9 cellular contexts compared by ENCODE assay signal in the genomic region with DNA sequence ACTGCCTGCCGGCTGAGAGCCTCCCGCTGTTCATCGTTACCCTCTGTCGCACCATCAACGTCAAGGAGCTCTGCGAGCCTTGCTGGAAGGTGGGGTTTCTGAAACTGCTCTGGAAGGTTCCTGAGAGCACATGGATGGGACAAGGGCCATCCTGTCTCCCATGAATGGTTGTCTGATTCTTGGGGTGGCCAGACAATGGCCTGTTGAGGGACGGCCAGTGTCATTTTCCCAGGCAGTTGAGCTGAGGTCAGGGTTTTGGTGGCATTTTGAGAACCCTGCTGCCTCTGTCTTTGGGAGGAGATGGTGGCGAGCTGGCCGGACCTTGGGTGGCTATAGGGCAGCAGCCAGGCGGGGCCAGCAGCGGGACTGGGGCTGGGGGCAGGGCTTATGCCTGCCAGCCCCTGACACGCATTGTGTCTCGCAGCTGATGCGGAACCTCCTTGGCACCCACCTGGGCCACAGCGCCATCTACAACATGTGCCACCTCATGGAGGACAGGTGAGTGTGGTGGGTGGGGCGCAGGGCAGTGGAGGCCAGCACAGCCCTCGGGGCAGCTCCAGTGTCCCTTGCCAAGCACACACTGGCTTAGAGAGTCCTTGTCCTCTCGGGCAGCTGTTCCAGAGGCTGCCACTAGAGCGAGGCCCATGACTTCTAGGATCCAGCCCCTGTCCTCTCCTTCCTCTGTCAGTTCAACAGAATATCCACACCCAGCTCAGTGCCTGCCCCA. TPM values are rescaled to one million over a fixed set of nuclear protein-coding genes. Genes with fewer than 3 reads are reported as not detected.
DNase-seq lines count a peak whose midpoint lies in the region; ATAC-seq and TF ChIP-seq lines count a peak whose summit lies in the region.
"Had no signal": no experiment of that assay in that cellular context is flagged by ENCODE, and none has a peak within 500 bp of the region (broad histone marks: within the 10 kb centered on the region; RNA-seq: fewer than 3 reads in every experiment).

No MANE protein-coding gene starts in this region.

- TF ChIP-seq CTCF in VCaP (conservative IDR thresholded peaks at IDR 0.05) = peak; percentile 64

- H3K27ac ChIP-seq in VCaP (peak overlapping the region; percentile 16; the same call in 1 of the 2 replicates), layer of hippocampus (ENCODE audit: low read depth, low read length) (peak overlapping the region; percentile 59)

- no peaks in the 10 kb centered on the region for H3K27me3 ChIP-seq in layer of hippocampus (ENCODE audit: control insufficient read depth, insufficient read depth, low read length)

- DNase-seq in 8988T = peak; percentile 47
- peak; percentile 36 for DNase-seq in ELF-1 (ENCODE audit: low read depth, low spot score)
- DNase-seq in dedifferentiated amniotic fluid mesenchymal stem cell (ENCODE audit: extremely low spot score) = no peak
- no peak for DNase-seq in H4 (ENCODE audit: low spot score)

- ATAC-seq in HG02970 (IDR thresholded peaks at IDR 0.05; ENCODE audit: low FRiP score, unreplicated experiment) (no peak), HG03457 (IDR thresholded peaks at IDR 0.05; ENCODE audit: unreplicated experiment) (no peak)
- ATAC-seq: activated CD4-positive, alpha-beta T cell treated with anti-CD3 and anti-CD28 coated beads for 36 hours had no signal

RNA-seq across cellular contexts. Expression of gene TSC2, which starts 9.1 kb away (rescaled TPM):
- total RNA-seq in H4 (2014; rRNA removed; shearing (Covaris generic)) = 11.0 and 15.6 TPM in 2 replicates

RNA-seq across cellular contexts. Expression of gene NTHL1, which starts 9.2 kb away (rescaled TPM):
- 28.2 and 42.3 TPM in 2 replicates for total RNA-seq in H4 (2014; rRNA removed; shearing (Covaris generic))

RNA-seq across cellular contexts. Expression of gene NHERF2, which starts 30.1 kb away (rescaled TPM):
- 33.1 and 33.7 TPM in 2 replicates for total RNA-seq in H4 (2014; rRNA removed; shearing (Covaris generic))

RNA-seq across cellular contexts. Expression of gene NPW, which starts 37.3 kb away (rescaled TPM):
- total RNA-seq in H4 (2014; rRNA removed; shearing (Covaris generic)) = 2.7 TPM in 1 of 2 replicates, not detected in the other

RNA-seq across cellular contexts. Expression of gene ZNF598, which starts 47.2 kb away (rescaled TPM):
- 5.5 and 10.4 TPM in 2 replicates for total RNA-seq in H4 (2014; rRNA removed; shearing (Covaris generic))

Comparison
In these comparisons a context has a peak if more than half of its experiments do, and no peak if none do; other contexts are left out.
1. DNase-seq: peak in 8988T (single experiment) and ELF-1 (single experiment); none in dedifferentiated amniotic fluid mesenchymal stem cell (single experiment) and H4 (single experiment).